31 cellular contexts compared by ENCODE assay signal in genomic region chr4:100359433-100359832, GRCh38.
"Had no signal": no experiment of that assay in that cellular context is flagged by ENCODE, and none has a peak within 500 bp of the region (broad histone marks: within the 10 kb centered on the region; RNA-seq: fewer than 3 reads in every experiment).

No MANE protein-coding gene starts in this region.

- ATAC-seq: heart right ventricle; natural killer cell; right cardiac atrium; stimulated activated memory B cell treated with anti-CD40 and anti-IgM and Interleukin-4, amounts not matched to agents 10 μg/mL and 1 μg/mL and 100 μg/mL, for 72 hours; stimulated activated naive CD8-positive, alpha-beta T cell treated with anti-CD3 and anti-CD28 coated beads, Interleukin-15, amount 100 ng/mL, for 72 hours had no signal

- H3K36me3 ChIP-seq: heart right ventricle, left ventricle myocardium inferior, neural progenitor cell, neutrophil, ovary, sigmoid colon, spleen, tibial artery, uterus had no signal

- H3K27me3 ChIP-seq: heart right ventricle, hepatocyte, neural progenitor cell, neutrophil, ovary, sigmoid colon, spleen, testis, tibial artery, uterus had no signal

- DNase-seq: heart right ventricle; islet precursor cell; left ventricle myocardium inferior; mesendoderm; naive B cell; natural killer cell; nephron progenitor cell; occipital lobe; ovary; retina; right cardiac atrium; sigmoid colon; small intestine; spleen; stimulated activated CD4-positive, alpha-beta T cell treated with anti-CD3 and anti-CD28 coated beads, Interleukin-2, amount 100 ng/mL, for 48 hours; stimulated activated CD4-positive, alpha-beta T cell treated with anti-CD3 and anti-CD28 coated beads, Interleukin-4, amount 100 ng/mL, for 4 hours; stimulated activated CD8-positive, alpha-beta memory T cell treated with anti-CD3 and anti-CD28 coated beads, Interleukin-4, amount 100 ng/mL, for 48 hours; stimulated activated naive CD4-positive, alpha-beta T cell treated with Interleukin-2 at 50 U/mL for 16 hours; stimulated activated naive CD8-positive, alpha-beta T cell treated with anti-CD3 and anti-CD28 coated beads, Interleukin-15, amount 100 ng/mL, for 72 hours; substantia nigra; testis; tibial artery; trophoblast cell; uterus had no signal

- H3K4me3 Mint-ChIP-seq: mesothelial cell of epicardium; naive B cell; natural killer cell; nephron progenitor cell; neural progenitor cell; stimulated activated memory B cell treated with anti-CD40 and anti-IgM and Interleukin-4, amounts not matched to agents 10 μg/mL and 1 μg/mL and 100 μg/mL, for 72 hours; stimulated activated naive CD8-positive, alpha-beta T cell treated with anti-CD3 and anti-CD28 coated beads, Interleukin-15, amount 100 ng/mL, for 72 hours had no signal

- H3K4me3 ChIP-seq: heart right ventricle, hepatocyte, left ventricle myocardium inferior, lung, neural progenitor cell, ovary, sigmoid colon, spleen, testis, tibial artery, uterus had no signal

- H3K27ac ChIP-seq: heart right ventricle, hepatocyte, left ventricle myocardium inferior, neural progenitor cell, neutrophil, ovary, sigmoid colon, spleen, tibial artery, uterus had no signal

- H3K4me1 Mint-ChIP-seq: mesothelial cell of epicardium; naive B cell; natural killer cell; nephron progenitor cell; stimulated activated memory B cell treated with anti-CD40 and anti-IgM and Interleukin-4, amounts not matched to agents 10 μg/mL and 1 μg/mL and 100 μg/mL, for 72 hours; stimulated activated naive CD8-positive, alpha-beta T cell treated with anti-CD3 and anti-CD28 coated beads, Interleukin-15, amount 100 ng/mL, for 72 hours had no signal

- H3K27ac Mint-ChIP-seq: mesothelial cell of epicardium; naive B cell; natural killer cell; nephron progenitor cell; neural progenitor cell; progenitor cell of endocrine pancreas; stimulated activated memory B cell treated with anti-CD40 and anti-IgM and Interleukin-4, amounts not matched to agents 10 μg/mL and 1 μg/mL and 100 μg/mL, for 72 hours had no signal

- H3K27me3 Mint-ChIP-seq: progenitor cell of endocrine pancreas had no signal

- H3K36me3 Mint-ChIP-seq: natural killer cell, neural progenitor cell had no signal

- H3K9me3 ChIP-seq: ovary, sigmoid colon, testis, tibial artery, uterus had no signal

- H3K4me1 ChIP-seq: left ventricle myocardium inferior, neural progenitor cell, sigmoid colon, spleen, testis, uterus had no signal
